Comparison of ENCODE assay signal across 15 cellular contexts in the genomic region with DNA sequence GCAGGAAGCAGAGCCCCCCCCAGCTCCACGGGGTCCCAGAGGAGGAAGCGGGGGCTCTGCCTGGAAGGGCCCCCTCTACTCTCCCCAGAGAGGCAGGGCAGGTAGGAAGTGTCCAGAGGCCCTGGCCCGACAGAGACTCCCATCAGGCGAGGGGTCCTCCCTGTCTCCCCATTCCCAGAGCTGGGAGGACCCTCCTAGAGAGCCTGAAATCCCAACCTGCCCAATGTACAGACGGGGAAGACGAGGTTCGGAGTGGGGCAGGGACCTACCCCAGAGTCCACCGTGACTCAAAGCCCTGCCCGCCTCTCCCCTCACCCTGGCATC. TPM values are rescaled to one million over a fixed set of nuclear protein-coding genes. Genes with fewer than 3 reads are reported as not detected.
DNase-seq lines count a peak whose midpoint lies in the region; ATAC-seq, FAIRE-seq and TF ChIP-seq lines count a peak whose summit lies in the region.
"Had no signal": no experiment of that assay in that cellular context is flagged by ENCODE, and none has a peak within 500 bp of the region (broad histone marks: within the 10 kb centered on the region; RNA-seq: fewer than 3 reads in every experiment).

No MANE protein-coding gene starts in this region.

- H2BK120ac ChIP-seq in neuronal stem cell (ENCODE audit: low read depth, low read length), result no peak overlapping the region

- ATAC-seq in Right ventricle myocardium inferior (no peak), HG02870 (IDR thresholded peaks at IDR 0.05; ENCODE audit: unreplicated experiment) (no peak), GM19397 (IDR thresholded peaks at IDR 0.05; ENCODE audit: unreplicated experiment) (no peak)

- BruUV-seq in endothelial cell of umbilical vein (replicated peaks; lab: Mats Ljungman, UMichigan), result no TSS peak

- peak overlapping the region in 2 of 3 experiments; percentile 2 to 81 for H3K4me3 ChIP-seq in endothelial cell of umbilical vein (replicated peaks in 1 of 3; ENCODE audit: insufficient read depth in 1 of 3, low read depth in 1 of 3, low read length in 3 of 3)
- no peak overlapping the region for H3K4me3 ChIP-seq in neuronal stem cell (ENCODE audit: low read length in 2 of 2)
- H3K4me3 ChIP-seq in HAP-1, result no peak overlapping the region; the same call in 1 of the 2 replicates

- no peak overlapping the region for H3K9ac ChIP-seq in endothelial cell of umbilical vein (replicated peaks; ENCODE audit: extremely low read depth, insufficient read depth, low read length)
- H3K9ac ChIP-seq in neuronal stem cell (ENCODE audit: low read depth, low read length, poor library complexity), result no peak overlapping the region
- H3K9ac ChIP-seq: SK-N-SH had no signal

- no peak overlapping the region for H4K91ac ChIP-seq in neuronal stem cell (ENCODE audit: low read depth, low read length, poor library complexity)

- in situ Hi-C loops in HAP-1 (cut with MboI; ENCODE audit: low sequenced_read_pairs), result no loop called here

- H3K18ac ChIP-seq in neuronal stem cell (ENCODE audit: low read length), result no peak overlapping the region

- no peaks in the 10 kb centered on the region for H4K20me1 ChIP-seq in endothelial cell of umbilical vein (replicated peaks; ENCODE audit: control insufficient read depth, extremely low read depth, insufficient read depth, low read length)

- TF ChIP-seq POLR2A in endothelial cell of umbilical vein (IDR thresholded peaks at IDR 0.05; ENCODE audit: low read depth, low read length), result no peak

- no peaks in the 10 kb centered on the region for H3K79me1 ChIP-seq in neuronal stem cell (ENCODE audit: low read depth, low read length)

- H3K4me1 ChIP-seq in endothelial cell of umbilical vein (ENCODE audit: control insufficient read depth, extremely low read depth, insufficient read depth, low read length) (peaks cover 2% of the 10 kb centered on the region), neuronal stem cell (ENCODE audit: control insufficient read depth in 2 of 2, insufficient read depth in 1 of 2, low read depth in 1 of 2, low read length in 2 of 2) (peaks cover 5 to 10% of the 10 kb centered on the region in 2 donors), HAP-1 (no peaks in the 10 kb centered on the region; the same call in 1 of the 2 replicates)

- no peak overlapping the region for H2BK12ac ChIP-seq in neuronal stem cell (ENCODE audit: low read length)

- TF ChIP-seq CTCF in endothelial cell of umbilical vein (IDR thresholded peaks at IDR 0.05; ENCODE audit: extremely low read depth in 1 of 2, insufficient read depth in 1 of 2, low read depth in 1 of 2, low read length in 2 of 2), result no peak

- H3K14ac ChIP-seq in neuronal stem cell (ENCODE audit: low read length), result no peak overlapping the region

- no peaks in the 10 kb centered on the region for H3K36me3 ChIP-seq in endothelial cell of umbilical vein (ENCODE audit: control insufficient read depth in 2 of 2, extremely low read depth in 1 of 2, insufficient read depth in 2 of 2, low read length in 2 of 2)
- no peaks in the 10 kb centered on the region for H3K36me3 ChIP-seq in neuronal stem cell (replicated peaks in 1 of 2; ENCODE audit: control insufficient read depth in 2 of 2, insufficient read depth in 2 of 2, low read length in 2 of 2)
- no peaks in the 10 kb centered on the region for H3K36me3 ChIP-seq in HAP-1 (replicated peaks)

- no peaks in the 10 kb centered on the region for H3K79me2 ChIP-seq in endothelial cell of umbilical vein (ENCODE audit: control insufficient read depth, insufficient read depth, low read length)

- WGBS in neuronal stem cell (ENCODE audit: extremely low coverage in 2 of 2, insufficient read length in 2 of 2, insufficient replicate concordance in 1 of 2), 2 donors, result no CpG with 5 or more reads among the region's 9 CpGs

- POLR2A ChIA-PET in endothelial cell of umbilical vein (lab: Charles Lee), result no interaction called here

- dilution Hi-C loops in endothelial cell of umbilical vein (cut with MboI; ENCODE audit: extremely low pct_ligation_motif_present, low sequenced_read_pairs), result no loop called here

- H3K4ac ChIP-seq in neuronal stem cell (ENCODE audit: low read length), result no peak overlapping the region

- H2BK15ac ChIP-seq in neuronal stem cell (ENCODE audit: low read length), result no peak overlapping the region

- no peak overlapping the region for H2AFZ ChIP-seq in endothelial cell of umbilical vein (ENCODE audit: low read depth, low read length)
- no peak overlapping the region for H2AFZ ChIP-seq in neuronal stem cell (ENCODE audit: low read length)

- H3K27ac ChIP-seq in endothelial cell of umbilical vein (ENCODE audit: insufficient read depth, low read depth, low read length) (no peak overlapping the region), neuronal stem cell (replicated peaks; ENCODE audit: low read length) (no peak overlapping the region)

- intact Hi-C loops in Right ventricle myocardium inferior (cut with DNase I), result loop anchor here (5.0 kb wide), 1 partner anchor 34 kb away; the partner anchor contains the start of gene TLE5
- intact Hi-C loops in cardiac septum (cut with DNase I), result loop anchor here (5.0 kb wide), 1 partner anchor 41 kb away; no protein-coding TSS in a partner anchor
- intact Hi-C loops in endothelial cell of umbilical vein (cut with micrococcal nuclease), result no loop called here

- FAIRE-seq in endothelial cell of umbilical vein (lab: Jason Lieb, UNC), result no peak
- FAIRE-seq: keratinocyte had no signal

- H2BK5ac ChIP-seq in neuronal stem cell (ENCODE audit: low read length), result no peak overlapping the region

- peaks cover 1 to 8% of the 10 kb centered on the region in 2 experiments for H3K27me3 ChIP-seq in endothelial cell of umbilical vein (ENCODE audit: control insufficient read depth in 2 of 2, insufficient read depth in 2 of 2, low read length in 2 of 2)
- H3K27me3 ChIP-seq in neuronal stem cell (ENCODE audit: control insufficient read depth in 3 of 3, insufficient read depth in 3 of 3, low read depth in 1 of 3, low read length in 3 of 3), result peaks cover 19 to 93% (median 77%) of the 10 kb centered on the region in 3 experiments
- H3K27me3 ChIP-seq in HAP-1 (ENCODE audit: low read depth), result peaks cover 5% of the 10 kb centered on the region

- peak overlapping the region; percentile 8 for H3K23ac ChIP-seq in neuronal stem cell (ENCODE audit: low read depth, low read length, poor library complexity)

- peak; percentile 56 for DNase-seq in Right ventricle myocardium inferior (ENCODE audit: missing footprints)
- no peak for DNase-seq in cardiac septum (ENCODE audit: low spot score)
- DNase-seq in endothelial cell of umbilical vein (ENCODE audit: low read depth, low spot score), result no peak
- DNase-seq in neuronal stem cell (ENCODE audit: low spot score), result no peak
- DNase-seq in HAP-1 (ENCODE audit: low spot score in 2 of 2), result no peak
- DNase-seq in stimulated activated CD4-positive, alpha-beta T cell treated with anti-CD3 and anti-CD28 coated beads, Interleukin-1b, Interleukin-23, amount 100 ng/mL, for 48 hours, result no peak
- DNase-seq: aorta, GF-D8, GOT3, NCI-H510A, retina, SK-N-SH had no signal

- no peaks in the 10 kb centered on the region for H3K9me1 ChIP-seq in endothelial cell of umbilical vein (replicated peaks; ENCODE audit: control insufficient read depth, extremely low read depth, insufficient read depth, low read length)

- H2AK5ac ChIP-seq in neuronal stem cell (ENCODE audit: low read depth, low read length), result peak overlapping the region; percentile 35

- H3K4me2 ChIP-seq in endothelial cell of umbilical vein (ENCODE audit: insufficient read depth, low read length), result no peak overlapping the region
- H3K4me2 ChIP-seq in neuronal stem cell (ENCODE audit: insufficient read depth, low read length, poor library complexity, severe bottlenecking), result no peak overlapping the region

- H4K8ac ChIP-seq in neuronal stem cell (ENCODE audit: low read depth, low read length), result no peak overlapping the region

- H3K9me3 ChIP-seq in endothelial cell of umbilical vein (replicated peaks; ENCODE audit: control insufficient read depth, insufficient read depth, low read length) (no peaks in the 10 kb centered on the region), neuronal stem cell (replicated peaks in 1 of 2; ENCODE audit: control insufficient read depth in 2 of 2, insufficient read depth in 1 of 2, low read depth in 1 of 2, low read length in 2 of 2) (peaks cover 0 to 9% of the 10 kb centered on the region in 2 donors), HAP-1 (no peaks in the 10 kb centered on the region)
- H3K9me3 ChIP-seq: SK-N-SH had no signal

- CTCF ChIA-PET in endothelial cell of umbilical vein (lab: Charles Lee), result interaction anchor here (1.2 to 3.2 kb wide), 4 partner anchors 8 to 65 kb away, joined by 3 to 11 read pairs (median 6); no protein-coding TSS in a partner anchor

RNA-seq across cellular contexts. Expression of gene TLE2, which starts 1.1 kb away (rescaled TPM):
- total RNA-seq in Right ventricle myocardium inferior, result 58.6 TPM
- 48.0 TPM for total RNA-seq in cardiac septum
- 38.8 and 42.5 TPM in 2 replicates for total RNA-seq in endothelial cell of umbilical vein
- 32.0 and 38.3 TPM in 2 replicates for polyA plus RNA-seq in endothelial cell of umbilical vein
- polyA plus RNA-seq in endothelial cell of umbilical vein (2011; cell fraction: cytosol; rRNA removed), result 18.1 and 24.3 TPM in 2 replicates
- polyA plus RNA-seq in endothelial cell of umbilical vein (2011; cell fraction: nucleus; rRNA removed), result 83.7 and 102 TPM in 2 replicates
- polyA plus RNA-seq in endothelial cell of umbilical vein (2012), result 24.2 and 43.0 TPM in 2 replicates
- polyA minus RNA-seq in endothelial cell of umbilical vein, result 13.2 and 18.9 TPM in 2 replicates
- 14.4 TPM for polyA minus RNA-seq in endothelial cell of umbilical vein (2011; cell fraction: cytosol; rRNA and poly(A)+ RNA removed)
- polyA minus RNA-seq in endothelial cell of umbilical vein (2011; cell fraction: nucleus; rRNA and poly(A)+ RNA removed), result 13.9 and 23.3 TPM in 2 replicates
- 0.36 TPM for polyA plus RNA-seq in neuronal stem cell (2013, experiment 1 of 2)
- polyA plus RNA-seq in neuronal stem cell (2013, experiment 2 of 2), result 0.21 TPM

RNA-seq across cellular contexts. Expression of gene TLE5, which starts 34.4 kb away (rescaled TPM):
- total RNA-seq in Right ventricle myocardium inferior (775 TPM), cardiac septum (804 TPM), endothelial cell of umbilical vein (393 and 394 TPM in 2 replicates)
- 574 and 716 TPM in 2 replicates for polyA plus RNA-seq in endothelial cell of umbilical vein
- polyA plus RNA-seq in endothelial cell of umbilical vein (2011; cell fraction: cytosol; rRNA removed), result 342 and 469 TPM in 2 replicates
- polyA plus RNA-seq in endothelial cell of umbilical vein (2011; cell fraction: nucleus; rRNA removed), result 404 and 491 TPM in 2 replicates
- 384 and 600 TPM in 2 replicates for polyA plus RNA-seq in endothelial cell of umbilical vein (2012)
- 371 and 416 TPM in 2 replicates for polyA minus RNA-seq in endothelial cell of umbilical vein
- polyA minus RNA-seq in endothelial cell of umbilical vein (2011; cell fraction: cytosol; rRNA and poly(A)+ RNA removed), result 404 TPM
- polyA minus RNA-seq in endothelial cell of umbilical vein (2011; cell fraction: nucleus; rRNA and poly(A)+ RNA removed), result 69.0 and 101 TPM in 2 replicates
- polyA plus RNA-seq in neuronal stem cell (2013, experiment 1 of 2), result 162 TPM
- polyA plus RNA-seq in neuronal stem cell (2013, experiment 2 of 2), result 164 TPM

RNA-seq across cellular contexts. Expression of gene TLE6, which starts 50.6 kb away (rescaled TPM):
- 1.1 TPM for total RNA-seq in Right ventricle myocardium inferior
- total RNA-seq in cardiac septum, result 1.0 TPM
- total RNA-seq in endothelial cell of umbilical vein, result 1.9 and 2.0 TPM in 2 replicates
- 1.6 and 2.1 TPM in 2 replicates for polyA plus RNA-seq in endothelial cell of umbilical vein
- 1.0 and 1.4 TPM in 2 replicates for polyA plus RNA-seq in endothelial cell of umbilical vein (2011; cell fraction: cytosol; rRNA removed)
- polyA plus RNA-seq in endothelial cell of umbilical vein (2011; cell fraction: nucleus; rRNA removed), result 7.1 and 8.2 TPM in 2 replicates
- 0.83 and 2.2 TPM in 2 replicates for polyA plus RNA-seq in endothelial cell of umbilical vein (2012)
- polyA minus RNA-seq in endothelial cell of umbilical vein, result 0.83 and 1.5 TPM in 2 replicates
- 1.8 TPM for polyA minus RNA-seq in endothelial cell of umbilical vein (2011; cell fraction: cytosol; rRNA and poly(A)+ RNA removed)
- polyA minus RNA-seq in endothelial cell of umbilical vein (2011; cell fraction: nucleus; rRNA and poly(A)+ RNA removed), result 1.5 TPM in 2 replicates
- polyA plus RNA-seq in neuronal stem cell (2013, experiment 1 of 2), result 0.88 TPM
- polyA plus RNA-seq in neuronal stem cell (2013, experiment 2 of 2), result 0.75 TPM

Comparison
In these comparisons a context has a peak if more than half of its experiments do, and no peak if none do; other contexts are left out.
1. H3K4me3 ChIP-seq: peak in endothelial cell of umbilical vein (2 of 3); none in neuronal stem cell (0 of 2) and HAP-1 (single experiment).